18 cellular contexts compared by ENCODE assay signal in genomic region chr13:23325191-23325590, GRCh38.
DNase-seq lines count a peak whose midpoint lies in the region; ATAC-seq and TF ChIP-seq lines count a peak whose summit lies in the region.
"Had no signal": no experiment of that assay in that cellular context is flagged by ENCODE, and none has a peak within 500 bp of the region (broad histone marks: within the 10 kb centered on the region; RNA-seq: fewer than 3 reads in every experiment).

No MANE protein-coding gene starts in this region.

- no peak overlapping the region for H3K9ac ChIP-seq in neural progenitor cell

- H4K20me1 ChIP-seq in neural progenitor cell (ENCODE audit: low read depth), result no peaks in the 10 kb centered on the region

- H3K4me1 ChIP-seq in neural progenitor cell, result peaks cover 11% of the 10 kb centered on the region

- H3K36me3 Mint-ChIP-seq in neural progenitor cell, result no peaks in the 10 kb centered on the region
- H3K36me3 Mint-ChIP-seq: mesothelial cell of epicardium had no signal

- ATAC-seq in GM18868 (IDR thresholded peaks at IDR 0.05; ENCODE audit: unreplicated experiment) (peak; percentile 58), GM19468 (IDR thresholded peaks at IDR 0.05; ENCODE audit: extremely low read depth, unreplicated experiment) (peak; percentile 31), HG03439 (IDR thresholded peaks at IDR 0.05; ENCODE audit: unreplicated experiment) (peak; percentile 43), esophagus mucosa (peak; percentile 47), HG03097 (IDR thresholded peaks at IDR 0.05; ENCODE audit: low FRiP score, unreplicated experiment) (no peak)

- DNase-seq in neural progenitor cell (ENCODE audit: low spot score) (no peak), anterior cingulate cortex (lab: John Stamatoyannopoulos, UW) (no peak)
- DNase-seq: activated CD4-positive, alpha-beta T cell treated with anti-CD3 and anti-CD28 coated beads for 48 hours; activated CD8-positive, alpha-beta memory T cell treated with anti-CD3 and anti-CD28 coated beads, Interleukin-2, amount 50 U/mL, for 4 hours; Calu3; endodermal cell; KBM-7; NCI-H2107; stimulated activated naive CD4-positive, alpha-beta T cell; transverse colon had no signal

- no peak for TF ChIP-seq CTCF in neural progenitor cell (IDR thresholded peaks at IDR 0.05)

- H3K4me2 ChIP-seq in neural progenitor cell, result no peak overlapping the region
- H3K4me2 ChIP-seq: hepatocyte had no signal

- H3K27me3 ChIP-seq in neural progenitor cell, result no peaks in the 10 kb centered on the region
- H3K27me3 ChIP-seq: hepatocyte, transverse colon had no signal

- no peaks in the 10 kb centered on the region for H3K9me3 Mint-ChIP-seq in neural progenitor cell
- H3K9me3 Mint-ChIP-seq: endodermal cell had no signal

- H3K9me3 ChIP-seq in neural progenitor cell (ENCODE audit: low read depth), result no peaks in the 10 kb centered on the region
- H3K9me3 ChIP-seq: transverse colon had no signal

- H3K4me3 Mint-ChIP-seq in neural progenitor cell, result no peak overlapping the region
- H3K4me3 Mint-ChIP-seq: B cell, endodermal cell, mesothelial cell of epicardium had no signal

- no peaks in the 10 kb centered on the region for H3K79me2 ChIP-seq in neural progenitor cell (ENCODE audit: low read depth)
- H3K79me2 ChIP-seq: hepatocyte had no signal

- no peak overlapping the region for H3K27ac ChIP-seq in neural progenitor cell
- H3K27ac ChIP-seq: hepatocyte, transverse colon had no signal

- no peaks in the 10 kb centered on the region for H3F3A ChIP-seq in neural progenitor cell (ENCODE audit: low read depth)

- no peak overlapping the region for H3K4me3 ChIP-seq in neural progenitor cell
- H3K4me3 ChIP-seq: hepatocyte, transverse colon had no signal

- H3K27me3 Mint-ChIP-seq in neural progenitor cell (ENCODE audit: insufficient read depth, low read depth), result peaks cover 3% of the 10 kb centered on the region
- H3K27me3 Mint-ChIP-seq: B cell had no signal

- no peak overlapping the region for H2AFZ ChIP-seq in neural progenitor cell (replicated peaks)
- H2AFZ ChIP-seq: hepatocyte had no signal

- H3K27ac Mint-ChIP-seq in neural progenitor cell, result no peak overlapping the region
- H3K27ac Mint-ChIP-seq: B cell, endodermal cell, mesothelial cell of epicardium had no signal

- H3K36me3 ChIP-seq in neural progenitor cell, result no peaks in the 10 kb centered on the region
- H3K36me3 ChIP-seq: transverse colon had no signal

- peaks cover 23% of the 10 kb centered on the region for H3K4me1 Mint-ChIP-seq in neural progenitor cell
- H3K4me1 Mint-ChIP-seq: endodermal cell had no signal
